In genomic region chr6:134373282-134373922, GRCh38 we compare ENCODE assay signal across 2 cellular contexts.
TF ChIP-seq lines count a peak whose summit lies in the region.

No MANE protein-coding gene starts in this region.

TF ChIP-seq in HCT116, 20 proteins besides CTCF, POLR2A, EP300 and RAD21 (continued from another document):
- no peak for TF ChIP-seq REST (IDR thresholded peaks at IDR 0.05; ENCODE audit: low read depth)

TF ChIP-seq in GM23338, 12 proteins besides CTCF, POLR2A, EP300 and RAD21 (continued from another document):
- no peak for TF ChIP-seq JUNB (IDR thresholded peaks at IDR 0.05; ENCODE audit: unreplicated experiment)
